In the genomic region with DNA sequence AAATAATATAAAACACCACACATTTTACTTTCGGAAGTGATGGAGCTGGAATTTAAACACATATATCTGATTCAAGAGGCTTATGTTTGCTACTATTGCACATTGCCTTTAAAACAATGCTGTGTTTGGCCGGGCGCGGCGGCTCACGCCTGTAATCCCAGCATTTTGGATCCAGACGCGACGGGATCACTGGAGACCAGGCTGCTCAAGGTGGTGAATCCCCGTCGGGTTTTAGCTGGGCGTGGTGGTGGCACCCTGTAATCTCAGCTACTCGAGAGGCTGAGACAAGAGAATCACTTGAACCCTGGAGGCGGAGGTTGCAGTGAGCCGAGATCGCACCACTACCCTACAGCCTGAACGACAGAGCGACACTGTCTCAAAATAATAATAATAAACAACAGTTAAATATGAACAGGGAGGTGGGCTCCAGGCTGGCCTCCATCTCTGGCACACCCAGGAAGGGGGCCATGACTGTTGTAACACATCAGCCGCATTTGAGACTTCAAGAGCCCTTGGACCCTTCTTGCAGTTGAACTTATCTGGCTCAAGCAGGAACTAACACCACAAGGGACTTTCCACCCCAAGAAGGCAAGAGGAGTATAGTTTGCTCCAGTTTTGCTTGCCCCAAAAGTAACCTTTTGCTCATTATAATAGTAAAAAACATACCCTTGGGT, we compare ENCODE assay signal across 15 cellular contexts.
"Had no signal": no experiment of that assay in that cellular context is flagged by ENCODE, and none has a peak within 500 bp of the region (broad histone marks: within the 10 kb centered on the region; RNA-seq: fewer than 3 reads in every experiment).

No MANE protein-coding gene starts in this region.

- DNase-seq: activated CD4-positive, alpha-beta T cell treated with anti-CD3 and anti-CD28 coated beads, Interleukin-2, amount 50 U/mL, for 1 hour; activated CD8-positive, alpha-beta memory T cell treated with anti-CD3 and anti-CD28 coated beads for 24 hours; activated naive CD8-positive, alpha-beta T cell treated with anti-CD3 and anti-CD28 coated beads, Interleukin-2, amount 10 ng/mL, durations not matched to agents 7 days and 5 days; central memory CD4-positive, alpha-beta T cell; naive B cell; stimulated activated CD4-positive, alpha-beta T cell treated with anti-CD3 and anti-CD28 coated beads, Interleukin-1b, Interleukin-23, amount 100 ng/mL, for 48 hours; thyroid gland had no signal

- H2AFZ ChIP-seq: hepatocyte, parathyroid adenoma had no signal

- H3K27ac Mint-ChIP-seq: activated naive CD8-positive, alpha-beta T cell treated with anti-CD3 and anti-CD28 coated beads, Interleukin-2, amount 10 ng/mL, durations not matched to agents 7 days and 5 days; activated T-helper 1 cell treated with anti-CD3 and anti-CD28 coated beads, Interleukin-12 subunit alpha, Interleukin-12 subunit beta, Interleukin-2, Interleukin-4 antibody, amounts not matched to agents 30 ng/mL and 10 ng/mL and 1 ng/mL, durations not matched to agents 14 hours and 24 hours and 36 hours; brain; naive B cell had no signal

- H3K9ac ChIP-seq: parathyroid adenoma had no signal

- H3K9me3 ChIP-seq: thyroid gland had no signal

- H3K4me3 Mint-ChIP-seq: activated naive CD8-positive, alpha-beta T cell treated with anti-CD3 and anti-CD28 coated beads, Interleukin-2, amount 10 ng/mL, durations not matched to agents 7 days and 5 days; brain; naive B cell had no signal

- H3K4me1 ChIP-seq: esophagus muscularis mucosa, parathyroid adenoma, thyroid gland had no signal

- H3K36me3 Mint-ChIP-seq: brain had no signal

- H3K27ac ChIP-seq: coronary artery, esophagus muscularis mucosa, hepatocyte, parathyroid adenoma, thyroid gland had no signal

- H3K4me3 ChIP-seq: coronary artery, esophagus muscularis mucosa, hepatocyte, thyroid gland had no signal

- H3K79me2 ChIP-seq: hepatocyte, parathyroid adenoma had no signal

- FAIRE-seq: keratinocyte had no signal

- H3K36me3 ChIP-seq: esophagus muscularis mucosa, thyroid gland had no signal

- ATAC-seq: left lobe of liver had no signal
